Comparison of ENCODE assay signal across 1 cellular context in genomic region chr4:7852568-7853185, GRCh38.
TF ChIP-seq lines count a peak whose summit lies in the region.

No MANE protein-coding gene starts in this region.

TF ChIP-seq in SK-N-SH treated with all-trans-retinoic acid at 6 μM for 48 hours, 23 proteins besides CTCF, POLR2A, EP300 and RAD21 (continued from another document):
- TF ChIP-seq CSRNP3 (CRISPR knock-in tag; IDR thresholded peaks at IDR 0.05) = no peak
- TF ChIP-seq ZFP30 (CRISPR knock-in tag; IDR thresholded peaks at IDR 0.05) = no peak
